Comparison of ENCODE assay signal across 1 cellular context in genomic region chr6:33197431-33198048, GRCh38.
TF ChIP-seq lines count a peak whose summit lies in the region.

No MANE protein-coding gene starts in this region.

TF ChIP-seq in K562, 482 proteins besides CTCF, POLR2A, EP300 and RAD21 (continued from another document and continues in another):
- TF ChIP-seq PREB (CRISPR knock-in tag; IDR thresholded peaks at IDR 0.05) (no peak), LEF1 (IDR thresholded peaks at IDR 0.05) (no peak), MTA3 (IDR thresholded peaks at IDR 0.05; ENCODE audit: borderline replicate concordance) (0 out of 2 replicates have a peak, but pooled peaks have one; percentile 30), HCFC1 (IDR thresholded peaks at IDR 0.05; ENCODE audit: low read depth, low read length) (peak; percentile 36; the same call in 1 of the 2 replicates), ATF4 (CRISPR knock-in tag; IDR thresholded peaks at IDR 0.05) (no peak), CXXC5 (CRISPR knock-in tag; IDR thresholded peaks at IDR 0.05) (0 out of 2 replicates have a peak, but pooled peaks have one; percentile 37), EHMT2 (IDR thresholded peaks at IDR 0.05) (0 out of 2 replicates have a peak, but pooled peaks have one; percentile 43), ZBTB33 (CRISPR knock-in tag; IDR thresholded peaks at IDR 0.05) (peak; percentile 84), ZNF551 (CRISPR knock-in tag; IDR thresholded peaks at IDR 0.05) (no peak), ZBTB43 (CRISPR knock-in tag; IDR thresholded peaks at IDR 0.05) (0 out of 2 replicates have a peak, but pooled peaks have one; percentile 26), YBX1 (IDR thresholded peaks at IDR 0.05) (no peak), RCOR1 (IDR thresholded peaks at IDR 0.05; ENCODE audit: borderline replicate concordance in 1 of 2, low read depth in 2 of 2, low read length in 2 of 2) (peak in 1 of 2 experiments; percentile 58; a peak in 1 of 4 replicates), CLOCK (CRISPR knock-in tag; IDR thresholded peaks at IDR 0.05; ENCODE audit: borderline replicate concordance) (no peak), CBX2 (IDR thresholded peaks at IDR 0.05; ENCODE audit: insufficient read depth, low read length, poor library complexity, severe bottlenecking) (no peak), ASH1L (IDR thresholded peaks at IDR 0.05; ENCODE audit: borderline replicate concordance, low read depth, partially characterized antibody) (no peak), HNRNPLL (IDR thresholded peaks at IDR 0.05; ENCODE audit: low read depth, low read length, poor library complexity, severe bottlenecking) (no peak), MYNN (IDR thresholded peaks at IDR 0.05) (peak; percentile 38; the same call in 1 of the 2 replicates), MYNN (CRISPR knock-in tag; IDR thresholded peaks at IDR 0.05) (no peak), NR4A1 (CRISPR knock-in tag; IDR thresholded peaks at IDR 0.05) (0 out of 2 replicates have a peak, but pooled peaks have one; percentile 28), NR4A1 (tag; IDR thresholded peaks at IDR 0.05) (no peak), RHOXF2B (CRISPR knock-in tag; conservative IDR thresholded peaks at IDR 0.05) (no peak), FOXA3 (CRISPR knock-in tag; conservative IDR thresholded peaks at IDR 0.05 in 1 of 2, IDR thresholded peaks at IDR 0.05 in 1 of 2) (no peak), NR2C2 (CRISPR knock-in tag; IDR thresholded peaks at IDR 0.05) (no peak), NR2C2 (tag; IDR thresholded peaks at IDR 0.05) (0 out of 2 replicates have a peak, but pooled peaks have one; percentile 41), CHD4 (IDR thresholded peaks at IDR 0.05; ENCODE audit: insufficient read depth, insufficient replicate concordance, low read depth, low read length, poor library complexity, severe bottlenecking) (no peak), PRDM10 (IDR thresholded peaks at IDR 0.05; ENCODE audit: partially characterized antibody) (peak; percentile 44), STAT6 (CRISPR knock-in tag; IDR thresholded peaks at IDR 0.05) (no peak)
